In the genomic region with DNA sequence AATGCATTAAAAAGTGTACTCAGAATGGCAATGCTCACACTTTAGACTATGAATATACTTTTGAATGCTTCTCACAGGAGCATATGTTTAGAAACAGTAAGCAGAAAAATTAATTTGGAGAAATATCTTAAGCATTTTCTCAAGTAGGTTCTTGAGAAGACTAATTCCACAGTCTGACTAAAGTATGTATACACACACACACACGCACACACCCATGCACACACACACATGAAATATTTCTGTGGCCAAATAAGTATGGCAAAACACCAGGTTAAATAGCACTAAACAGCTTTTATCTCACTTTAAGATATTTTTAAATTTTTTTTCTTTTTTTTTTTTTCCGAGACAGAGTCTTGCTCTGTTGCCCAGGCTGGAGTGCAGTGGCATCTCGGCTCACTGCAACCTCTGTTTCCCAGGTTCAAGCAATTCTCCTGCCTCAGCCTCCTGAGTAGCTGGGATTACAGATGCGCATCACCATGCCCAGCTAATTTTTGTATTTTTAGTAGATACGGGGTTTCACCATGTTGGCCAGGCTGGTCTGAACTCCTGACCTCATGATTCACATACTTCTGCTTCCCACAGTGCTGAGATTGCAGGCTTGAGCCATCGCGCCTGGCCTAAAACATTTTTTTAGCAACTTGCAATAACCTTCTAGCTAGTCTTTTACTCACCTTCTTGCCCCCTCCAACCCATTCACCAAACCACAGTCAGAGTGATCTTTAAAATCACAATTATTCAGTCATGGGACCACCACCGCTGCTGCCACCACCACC, we compare ENCODE assay signal across 20 cellular contexts.
DNase-seq lines count a peak whose midpoint lies in the region; ATAC-seq, FAIRE-seq and TF ChIP-seq lines count a peak whose summit lies in the region.
"Had no signal": no experiment of that assay in that cellular context is flagged by ENCODE, and none has a peak within 500 bp of the region (broad histone marks: within the 10 kb centered on the region; RNA-seq: fewer than 3 reads in every experiment).

No MANE protein-coding gene starts in this region.

- H3K36me3 Mint-ChIP-seq in HFFc6 (ENCODE audit: low read depth): no peaks in the 10 kb centered on the region
- H3K36me3 Mint-ChIP-seq: stimulated activated naive B cell treated with anti-CD40 and anti-IgM and Interleukin-4, amounts not matched to agents 10 μg/mL and 1 μg/mL and 100 μg/mL, for 72 hours had no signal

- peaks cover 30% of the 10 kb centered on the region for H3K4me1 Mint-ChIP-seq in HFFc6 (ENCODE audit: low read depth)
- H3K4me1 Mint-ChIP-seq: stimulated activated naive B cell treated with anti-CD40 and anti-IgM and Interleukin-4, amounts not matched to agents 10 μg/mL and 1 μg/mL and 100 μg/mL, for 72 hours had no signal

- peaks cover 3% of the 10 kb centered on the region; the same call in 1 of the 2 replicates for H3K27me3 Mint-ChIP-seq in HFFc6 (ENCODE audit: insufficient read depth)

- no peaks in the 10 kb centered on the region for H3K9me3 ChIP-seq in osteoblast (ENCODE audit: low read depth, low read length)
- H3K9me3 ChIP-seq: BLaER1, spleen, transverse colon had no signal

- no peak for FAIRE-seq in RCC 7860 (lab: Jason Lieb, UNC)

- H3K36me3 ChIP-seq in osteoblast (ENCODE audit: insufficient read depth, low read length): no peaks in the 10 kb centered on the region
- H3K36me3 ChIP-seq: BLaER1, spleen, transverse colon had no signal

- peaks cover 16% of the 10 kb centered on the region for H3K4me1 ChIP-seq in osteoblast (ENCODE audit: insufficient read depth, low read length)
- H3K4me1 ChIP-seq: BLaER1, spleen, transverse colon had no signal

- no peak overlapping the region for H2AFZ ChIP-seq in osteoblast (ENCODE audit: low read length)

- no peaks in the 10 kb centered on the region for H3K9me3 Mint-ChIP-seq in HFFc6

- ATAC-seq in left colon (no peak), GM21423 (IDR thresholded peaks at IDR 0.05; ENCODE audit: unreplicated experiment) (no peak), HG03469 (IDR thresholded peaks at IDR 0.05; ENCODE audit: unreplicated experiment) (no peak)
- ATAC-seq: esophagus mucosa; left lobe of liver; stimulated activated naive B cell treated with anti-CD40 and anti-IgM and Interleukin-4, amounts not matched to agents 10 μg/mL and 1 μg/mL and 100 μg/mL, for 72 hours had no signal

- TF ChIP-seq CTCF in HFFc6 (IDR thresholded peaks at IDR 0.05) (no peak), osteoblast (IDR thresholded peaks at IDR 0.05; ENCODE audit: extremely low read depth, low read depth, low read length) (no peak)

- intact Hi-C loops in left colon (cut with DNase I, micrococcal nuclease): no loop called here

- no peaks in the 10 kb centered on the region for H4K20me1 ChIP-seq in osteoblast (ENCODE audit: insufficient read depth, low read length)
- H4K20me1 ChIP-seq: BLaER1 had no signal

- H3K27ac ChIP-seq in osteoblast (ENCODE audit: low read depth, low read length): peak overlapping the region; percentile 32
- H3K27ac ChIP-seq: BLaER1, dorsolateral prefrontal cortex, spleen, transverse colon had no signal

- H3K27ac Mint-ChIP-seq in HFFc6: no peak overlapping the region
- H3K27ac Mint-ChIP-seq: stimulated activated naive B cell treated with anti-CD40 and anti-IgM and Interleukin-4, amounts not matched to agents 10 μg/mL and 1 μg/mL and 100 μg/mL, for 72 hours had no signal

- H3K27me3 ChIP-seq in osteoblast (ENCODE audit: insufficient read depth, low read length): peaks cover 5% of the 10 kb centered on the region
- H3K27me3 ChIP-seq: BLaER1, dorsolateral prefrontal cortex, spleen, transverse colon had no signal

- H3K4me3 Mint-ChIP-seq in HFFc6: no peak overlapping the region
- H3K4me3 Mint-ChIP-seq: stimulated activated naive B cell treated with anti-CD40 and anti-IgM and Interleukin-4, amounts not matched to agents 10 μg/mL and 1 μg/mL and 100 μg/mL, for 72 hours had no signal

- H3K4me2 ChIP-seq in osteoblast (ENCODE audit: insufficient read depth, low read length): no peak overlapping the region
- H3K4me2 ChIP-seq: BLaER1 had no signal

- DNase-seq in HFFc6 (peak; percentile 32), RCC 7860 (ENCODE audit: low spot score) (peak; percentile 33), fibroblast of gingiva (ENCODE audit: low read depth) (peak; percentile 40), osteoblast (ENCODE audit: insufficient read length, low spot score, missing footprints) (no peak), left colon (no peak), T1000 (lab: John Stamatoyannopoulos, UW) (no peak)
- DNase-seq: activated CD4-positive, alpha-beta T cell treated with anti-CD3 and anti-CD28 coated beads for 48 hours; activated naive CD4-positive, alpha-beta T cell; dorsolateral prefrontal cortex; NCI-H1417; SHP77; spleen; stimulated activated naive B cell treated with anti-CD40 and anti-IgM and Interleukin-4, amounts not matched to agents 10 μg/mL and 1 μg/mL and 100 μg/mL, for 72 hours; T-helper 9 cell; transverse colon had no signal

- no peak overlapping the region for H3K4me3 ChIP-seq in osteoblast (ENCODE audit: insufficient read depth, low read length)
- H3K4me3 ChIP-seq: BLaER1, dorsolateral prefrontal cortex, spleen, transverse colon had no signal

- no peaks in the 10 kb centered on the region for H3K79me2 ChIP-seq in osteoblast (ENCODE audit: insufficient read depth, low read length)

Comparison
In these comparisons a context has a peak if more than half of its experiments do, and no peak if none do; other contexts are left out.
1. DNase-seq: peak in HFFc6 (single experiment), RCC 7860 (single experiment) and fibroblast of gingiva (single experiment); none in osteoblast (single experiment), left colon (0 of 2) and T1000 (single experiment).